ENCODE assay signal across 27 cellular contexts in the genomic region with DNA sequence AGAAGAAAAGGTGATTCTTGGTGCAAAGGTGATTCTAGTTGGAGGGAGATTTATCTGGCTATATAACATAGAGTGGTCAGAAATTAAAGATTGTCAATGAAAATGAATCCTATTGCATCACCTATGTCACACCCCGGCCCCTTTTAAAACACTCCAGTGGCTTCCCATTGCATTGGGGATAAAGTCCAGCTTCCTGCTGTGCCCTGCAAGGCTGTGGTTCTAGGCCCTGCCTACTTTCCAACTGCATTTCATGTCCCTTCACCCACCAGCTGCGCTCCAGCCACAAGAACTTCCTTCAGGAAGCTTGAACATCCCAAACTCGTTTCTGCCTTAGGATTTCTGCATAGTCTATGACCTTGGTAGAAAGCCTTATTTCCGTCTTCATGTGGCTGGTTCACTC.
DNase-seq lines count a peak whose midpoint lies in the region; ATAC-seq, FAIRE-seq and TF ChIP-seq lines count a peak whose summit lies in the region.
"Had no signal": no experiment of that assay in that cellular context is flagged by ENCODE, and none has a peak within 500 bp of the region (broad histone marks: within the 10 kb centered on the region; RNA-seq: fewer than 3 reads in every experiment).

No MANE protein-coding gene starts in this region.

- CTCF ChIA-PET in WTC11 (lab: Charles Lee), result interaction anchor here (1.2 kb wide), 1 partner anchor 77 kb away, joined by 6 read pairs; no protein-coding TSS in a partner anchor

- no peaks in the 10 kb centered on the region for H3K27me3 ChIP-seq in liver (ENCODE audit: control insufficient read depth in 4 of 4, insufficient read depth in 4 of 4, low read length in 3 of 4)
- no peaks in the 10 kb centered on the region for H3K27me3 ChIP-seq in small intestine (ENCODE audit: control insufficient read depth in 2 of 2, insufficient read depth in 2 of 2, low read length in 2 of 2)
- H3K27me3 ChIP-seq: MG63 had no signal

- no peak overlapping the region for H3K9ac ChIP-seq in liver (ENCODE audit: low read depth in 1 of 2, low read length in 2 of 2)
- H3K9ac ChIP-seq: SK-N-SH had no signal

- ATAC-seq in WTC11, result no peak

- no peaks in the 10 kb centered on the region for H3K27me3 Mint-ChIP-seq in WTC11 (ENCODE audit: low read depth)

- H3K4me1 ChIP-seq in liver (ENCODE audit: control insufficient read depth in 4 of 4, insufficient read depth in 4 of 4, low read length in 3 of 4) (peaks cover 8 to 41% (median 21%) of the 10 kb centered on the region in 4 donors), small intestine (ENCODE audit: control insufficient read depth in 2 of 2, insufficient read depth in 1 of 2, low read depth in 1 of 2, low read length in 1 of 2) (peaks cover 2 to 8% of the 10 kb centered on the region in 2 donors)

- FAIRE-seq in small intestine (lab: Jason Lieb, UNC), result no peak
- FAIRE-seq: A204.1, D721Med, GM19239 had no signal

- no peak overlapping the region for H3K4me3 Mint-ChIP-seq in WTC11

- no peak overlapping the region for H3K4me3 ChIP-seq in liver (ENCODE audit: low read depth in 1 of 3, low read length in 3 of 3)
- H3K4me3 ChIP-seq in small intestine (ENCODE audit: low read depth in 1 of 2, low read length in 2 of 2), result no peak overlapping the region
- H3K4me3 ChIP-seq: MG63 had no signal

- H3K36me3 ChIP-seq in liver (ENCODE audit: control insufficient read depth in 4 of 4, insufficient read depth in 3 of 4, low read depth in 1 of 4, low read length in 3 of 4) (no peaks in the 10 kb centered on the region), small intestine (ENCODE audit: control insufficient read depth in 2 of 2, insufficient read depth in 2 of 2, low read length in 2 of 2) (no peaks in the 10 kb centered on the region)
- H3K36me3 ChIP-seq: MG63 had no signal

- DNase-seq in HuH-7 (ENCODE audit: low spot score), result peak; percentile 50
- no peak for DNase-seq in WTC11 (ENCODE audit: low spot score)
- peak; percentile 84 for DNase-seq in small intestine
- DNase-seq in cerebellum (ENCODE audit: low spot score), result no peak
- DNase-seq in CD1c-positive myeloid dendritic cell (ENCODE audit: extremely low spot score), result no peak
- no peak for DNase-seq in SK-N-DZ (ENCODE audit: low spot score)
- DNase-seq: DMS53; GDM1; GOT3; HCEC 1CT; Kasumi-1; MG63; NCI-H1092 treated with DMSO at 0.1 percent for 48 hours; NCI-H1436 treated with DMSO at 0.1 percent for 48 hours; NCI-H1930; NCI-H2227 treated with DMSO at 0.1 percent for 48 hours; NCI-H510A treated with DMSO at 0.1 percent for 48 hours; NCI-H748 treated with DMSO at 0.1 percent for 48 hours; NK-92 treated with Interleukin-12 subunit alpha and Interleukin-12 subunit beta, amount 100 ng/mL, for 24 hours; SHP77 treated with DMSO at 0.1 percent for 48 hours; SK-N-SH had no signal

- POLR2A ChIA-PET in WTC11 (lab: Charles Lee), result no interaction called here

- H3K27ac Mint-ChIP-seq in WTC11, result no peak overlapping the region

- peak in 1 of 2 donors; percentile 27 for TF ChIP-seq RAD21 in liver (IDR thresholded peaks at IDR 0.05)

- no peaks in the 10 kb centered on the region for H3K9me3 Mint-ChIP-seq in WTC11

- peaks cover 9% of the 10 kb centered on the region for H3K4me1 Mint-ChIP-seq in WTC11

- H3K9me3 ChIP-seq in liver (ENCODE audit: control insufficient read depth in 4 of 4, low read length in 3 of 4) (no peaks in the 10 kb centered on the region), small intestine (ENCODE audit: control insufficient read depth, low read depth) (no peaks in the 10 kb centered on the region)
- H3K9me3 ChIP-seq: MG63, SK-N-SH had no signal

- WGBS in liver, result 43% methylated on average over 4 of the region's 4 CpGs
- 12 to 39% (median 23%) methylated on average over 4 of the region's 4 CpGs for WGBS in small intestine, 3 donors

- H3K36me3 Mint-ChIP-seq in WTC11, result no peaks in the 10 kb centered on the region

- TF ChIP-seq CTCF in WTC11 (IDR thresholded peaks at IDR 0.05), result no peak
- no peak for TF ChIP-seq CTCF in liver (IDR thresholded peaks at IDR 0.05; ENCODE audit: low read depth, low read length, missing input control)

- H3K27ac ChIP-seq in liver (ENCODE audit: low read depth in 1 of 2, low read length in 2 of 2) (no peak overlapping the region), small intestine (ENCODE audit: low read depth in 1 of 2, low read length in 1 of 2) (no peak overlapping the region)
- H3K27ac ChIP-seq: C4-2B, RWPE1 had no signal

TF ChIP-seq in WTC11, 78 proteins besides CTCF, POLR2A, EP300 and RAD21:
- TF ChIP-seq SOX15 (CRISPR knock-in tag; IDR thresholded peaks at IDR 0.05) (no peak), GABPB1 (CRISPR knock-in tag; IDR thresholded peaks at IDR 0.05) (peak; percentile 87)

TF ChIP-seq in liver, 16 proteins besides CTCF, POLR2A, EP300 and RAD21:
- TF ChIP-seq, protein P1, sequence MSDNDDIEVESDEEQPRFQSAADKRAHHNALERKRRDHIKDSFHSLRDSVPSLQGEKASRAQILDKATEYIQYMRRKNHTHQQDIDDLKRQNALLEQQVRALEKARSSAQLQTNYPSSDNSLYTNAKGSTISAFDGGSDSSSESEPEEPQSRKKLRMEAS (IDR thresholded peaks at IDR 0.05), result no peak
- no peak for TF ChIP-seq FOXA1 (IDR thresholded peaks at IDR 0.05)
- TF ChIP-seq GABPA (IDR thresholded peaks at IDR 0.05 in 1 of 2, conservative IDR thresholded peaks at IDR 0.05 in 1 of 2), result no peak
- TF ChIP-seq, protein P2, sequence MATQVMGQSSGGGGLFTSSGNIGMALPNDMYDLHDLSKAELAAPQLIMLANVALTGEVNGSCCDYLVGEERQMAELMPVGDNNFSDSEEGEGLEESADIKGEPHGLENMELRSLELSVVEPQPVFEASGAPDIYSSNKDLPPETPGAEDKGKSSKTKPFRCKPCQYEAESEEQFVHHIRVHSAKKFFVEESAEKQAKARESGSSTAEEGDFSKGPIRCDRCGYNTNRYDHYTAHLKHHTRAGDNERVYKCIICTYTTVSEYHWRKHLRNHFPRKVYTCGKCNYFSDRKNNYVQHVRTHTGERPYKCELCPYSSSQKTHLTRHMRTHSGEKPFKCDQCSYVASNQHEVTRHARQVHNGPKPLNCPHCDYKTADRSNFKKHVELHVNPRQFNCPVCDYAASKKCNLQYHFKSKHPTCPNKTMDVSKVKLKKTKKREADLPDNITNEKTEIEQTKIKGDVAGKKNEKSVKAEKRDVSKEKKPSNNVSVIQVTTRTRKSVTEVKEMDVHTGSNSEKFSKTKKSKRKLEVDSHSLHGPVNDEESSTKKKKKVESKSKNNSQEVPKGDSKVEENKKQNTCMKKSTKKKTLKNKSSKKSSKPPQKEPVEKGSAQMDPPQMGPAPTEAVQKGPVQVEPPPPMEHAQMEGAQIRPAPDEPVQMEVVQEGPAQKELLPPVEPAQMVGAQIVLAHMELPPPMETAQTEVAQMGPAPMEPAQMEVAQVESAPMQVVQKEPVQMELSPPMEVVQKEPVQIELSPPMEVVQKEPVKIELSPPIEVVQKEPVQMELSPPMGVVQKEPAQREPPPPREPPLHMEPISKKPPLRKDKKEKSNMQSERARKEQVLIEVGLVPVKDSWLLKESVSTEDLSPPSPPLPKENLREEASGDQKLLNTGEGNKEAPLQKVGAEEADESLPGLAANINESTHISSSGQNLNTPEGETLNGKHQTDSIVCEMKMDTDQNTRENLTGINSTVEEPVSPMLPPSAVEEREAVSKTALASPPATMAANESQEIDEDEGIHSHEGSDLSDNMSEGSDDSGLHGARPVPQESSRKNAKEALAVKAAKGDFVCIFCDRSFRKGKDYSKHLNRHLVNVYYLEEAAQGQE (IDR thresholded peaks at IDR 0.05), result no peak
- TF ChIP-seq TAF1 (conservative IDR thresholded peaks at IDR 0.05), result no peak
- TF ChIP-seq, protein P3, sequence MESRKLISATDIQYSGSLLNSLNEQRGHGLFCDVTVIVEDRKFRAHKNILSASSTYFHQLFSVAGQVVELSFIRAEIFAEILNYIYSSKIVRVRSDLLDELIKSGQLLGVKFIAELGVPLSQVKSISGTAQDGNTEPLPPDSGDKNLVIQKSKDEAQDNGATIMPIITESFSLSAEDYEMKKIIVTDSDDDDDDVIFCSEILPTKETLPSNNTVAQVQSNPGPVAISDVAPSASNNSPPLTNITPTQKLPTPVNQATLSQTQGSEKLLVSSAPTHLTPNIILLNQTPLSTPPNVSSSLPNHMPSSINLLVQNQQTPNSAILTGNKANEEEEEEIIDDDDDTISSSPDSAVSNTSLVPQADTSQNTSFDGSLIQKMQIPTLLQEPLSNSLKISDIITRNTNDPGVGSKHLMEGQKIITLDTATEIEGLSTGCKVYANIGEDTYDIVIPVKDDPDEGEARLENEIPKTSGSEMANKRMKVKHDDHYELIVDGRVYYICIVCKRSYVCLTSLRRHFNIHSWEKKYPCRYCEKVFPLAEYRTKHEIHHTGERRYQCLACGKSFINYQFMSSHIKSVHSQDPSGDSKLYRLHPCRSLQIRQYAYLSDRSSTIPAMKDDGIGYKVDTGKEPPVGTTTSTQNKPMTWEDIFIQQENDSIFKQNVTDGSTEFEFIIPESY (IDR thresholded peaks at IDR 0.05), result no peak
- TF ChIP-seq SP1 (IDR thresholded peaks at IDR 0.05), result peak; percentile 69
- peak; percentile 70 for TF ChIP-seq HNF4G (IDR thresholded peaks at IDR 0.05)
- TF ChIP-seq JUND (IDR thresholded peaks at IDR 0.05), result no peak
- TF ChIP-seq YY1 (IDR thresholded peaks at IDR 0.05), result no peak
- TF ChIP-seq, protein P4, sequence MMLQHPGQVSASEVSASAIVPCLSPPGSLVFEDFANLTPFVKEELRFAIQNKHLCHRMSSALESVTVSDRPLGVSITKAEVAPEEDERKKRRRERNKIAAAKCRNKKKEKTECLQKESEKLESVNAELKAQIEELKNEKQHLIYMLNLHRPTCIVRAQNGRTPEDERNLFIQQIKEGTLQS (IDR thresholded peaks at IDR 0.05), result peak; percentile 71
- no peak for TF ChIP-seq FOXA2 (IDR thresholded peaks at IDR 0.05)
- no peak for TF ChIP-seq NR2F2 (IDR thresholded peaks at IDR 0.05)
- TF ChIP-seq RXRA (IDR thresholded peaks at IDR 0.05), result peak; percentile 28 to 62
- TF ChIP-seq HNF4A (conservative IDR thresholded peaks at IDR 0.05), result peak; percentile 75 to 87
- no peak for TF ChIP-seq EGR1 (IDR thresholded peaks at IDR 0.05; ENCODE audit: low read depth in 2 of 2)
TF ChIP-seq in liver: peak in this region for 5.

Comparison
In these comparisons a context has a peak if more than half of its experiments do, and no peak if none do; other contexts are left out.
1. DNase-seq: peak in HuH-7 (single experiment) and small intestine (single experiment); none in WTC11 (single experiment), cerebellum (single experiment), CD1c-positive myeloid dendritic cell (single experiment) and SK-N-DZ (single experiment).